ENCODE assay signal across 9 cellular contexts in genomic region chr12:11797317-11797913, GRCh38.
DNase-seq lines count a peak whose midpoint lies in the region; ATAC-seq and TF ChIP-seq lines count a peak whose summit lies in the region.
"Had no signal": no experiment of that assay in that cellular context is flagged by ENCODE, and none has a peak within 500 bp of the region (broad histone marks: within the 10 kb centered on the region; RNA-seq: fewer than 3 reads in every experiment).

No MANE protein-coding gene starts in this region.

- peak overlapping the region in 5 of 9 donors; percentile 1 to 71 (median 8) for H3K27ac Mint-ChIP-seq in naive thymus-derived CD4-positive, alpha-beta T cell

- peaks cover 0 to 39% (median 11%) of the 10 kb centered on the region in 5 donors for H3K36me3 Mint-ChIP-seq in naive thymus-derived CD4-positive, alpha-beta T cell

- no peak overlapping the region for H3K27ac ChIP-seq in naive thymus-derived CD4-positive, alpha-beta T cell (ENCODE audit: low read depth, low read length)
- H3K27ac ChIP-seq in RWPE1, result no peak overlapping the region

- intact Hi-C loops in naive thymus-derived CD4-positive, alpha-beta T cell (cut with micrococcal nuclease), result no loop called here

- H3K4me1 ChIP-seq in naive thymus-derived CD4-positive, alpha-beta T cell (ENCODE audit: control insufficient read depth in 2 of 2, insufficient read depth in 2 of 2, low read length in 2 of 2), result peaks cover 0 to 17% of the 10 kb centered on the region in 2 donors

- no peak for TF ChIP-seq CTCF in BJ (IDR thresholded peaks at IDR 0.05; ENCODE audit: insufficient read depth, low read depth, low read length)
- TF ChIP-seq CTCF in choroid plexus epithelial cell (conservative IDR thresholded peaks at IDR 0.05; ENCODE audit: low read depth, low read length), result no peak
- no peak for TF ChIP-seq CTCF in RWPE1 (conservative IDR thresholded peaks at IDR 0.05; ENCODE audit: low read depth)

- CTCF ChIA-PET in BJ (lab: Yijun Ruan, JAX) (interaction anchor here (1.0 kb wide), 1 partner anchor 14 kb away, joined by 3 read pairs; no protein-coding TSS in a partner anchor), RWPE1 (lab: Yijun Ruan, JAX) (interaction anchor here (0.7 kb wide), 1 partner anchor 235 kb away, joined by 6 read pairs; no protein-coding TSS in a partner anchor)
- CTCF ChIA-PET in naive thymus-derived CD4-positive, alpha-beta T cell (lab: Charles Lee), result no interaction called here

- H3K4me3 Mint-ChIP-seq in naive thymus-derived CD4-positive, alpha-beta T cell, result peak overlapping the region in 2 of 10 donors; percentile 5 to 57

- H3K4me1 Mint-ChIP-seq in naive thymus-derived CD4-positive, alpha-beta T cell, result peaks cover 38 to 69% (median 62%) of the 10 kb centered on the region in 7 donors

- DNase-seq in BJ (ENCODE audit: low read depth), result peak; percentile 76
- peak; percentile 95 for DNase-seq in MG63
- DNase-seq in choroid plexus epithelial cell (ENCODE audit: low read depth), result peak; percentile 90
- DNase-seq in naive thymus-derived CD4-positive, alpha-beta T cell, result no peak
- no peak for DNase-seq in NCI-H2029 (lab: John Stamatoyannopoulos, UW)
- no peak for DNase-seq in RWPE1 (ENCODE audit: low spot score)
- DNase-seq: NCI-H1417 treated with DMSO at 0.1 percent for 48 hours had no signal

- ATAC-seq in naive thymus-derived CD4-positive, alpha-beta T cell, result peak; percentile 37
- ATAC-seq in HG03025 (IDR thresholded peaks at IDR 0.05; ENCODE audit: low FRiP score, unreplicated experiment) (no peak), HG03442 (IDR thresholded peaks at IDR 0.05; ENCODE audit: unreplicated experiment) (no peak)

- peaks cover 0 to 4% (median 0%) of the 10 kb centered on the region in 11 donors for H3K9me3 Mint-ChIP-seq in naive thymus-derived CD4-positive, alpha-beta T cell

- POLR2A ChIA-PET in BJ (lab: Charles Lee), result interaction anchor here (0.5 to 0.6 kb wide), 2 partner anchors 12 to 468 kb away, joined by 3 to 4 read pairs; no protein-coding TSS in a partner anchor
- POLR2A ChIA-PET in naive thymus-derived CD4-positive, alpha-beta T cell (lab: Charles Lee), result no interaction called here
- POLR2A ChIA-PET in RWPE1 (lab: Yijun Ruan, JAX; ENCODE audit: low non-redundant PET), result no interaction called here

- no peaks in the 10 kb centered on the region for H3K9me3 ChIP-seq in MG63
- H3K9me3 ChIP-seq in naive thymus-derived CD4-positive, alpha-beta T cell (ENCODE audit: control insufficient read depth in 2 of 3, low read length in 3 of 3), result no peaks in the 10 kb centered on the region

- H3K4me3 ChIP-seq in BJ (ENCODE audit: low read depth, low read length) (no peak overlapping the region), MG63 (no peak overlapping the region), choroid plexus epithelial cell (ENCODE audit: low read depth, low read length) (no peak overlapping the region)
- no peak overlapping the region for H3K4me3 ChIP-seq in naive thymus-derived CD4-positive, alpha-beta T cell (ENCODE audit: low read length)

- no peaks in the 10 kb centered on the region for H3K27me3 ChIP-seq in BJ (ENCODE audit: control insufficient read depth, insufficient read depth, low read length)
- no peaks in the 10 kb centered on the region for H3K27me3 ChIP-seq in MG63
- no peaks in the 10 kb centered on the region for H3K27me3 ChIP-seq in naive thymus-derived CD4-positive, alpha-beta T cell (ENCODE audit: control insufficient read depth in 2 of 2, insufficient read depth in 2 of 2, low read length in 2 of 2)

- H3K36me3 ChIP-seq in BJ (ENCODE audit: control insufficient read depth, insufficient read depth, low read length) (peaks cover 1% of the 10 kb centered on the region; the same call in 1 of the 2 replicates), MG63 (peaks cover 3% of the 10 kb centered on the region; the same call in 1 of the 2 replicates)
- no peaks in the 10 kb centered on the region for H3K36me3 ChIP-seq in naive thymus-derived CD4-positive, alpha-beta T cell (ENCODE audit: control insufficient read depth in 2 of 3, insufficient read depth in 3 of 3, low read length in 3 of 3)

- no peaks in the 10 kb centered on the region for H3K27me3 Mint-ChIP-seq in naive thymus-derived CD4-positive, alpha-beta T cell

Comparison
In these comparisons a context has a peak if more than half of its experiments do, and no peak if none do; other contexts are left out.
1. DNase-seq: peak in BJ (single experiment), MG63 (single experiment) and choroid plexus epithelial cell (single experiment); none in naive thymus-derived CD4-positive, alpha-beta T cell (0 of 9), NCI-H2029 (single experiment) and RWPE1 (single experiment).